In genomic region chr20:50929299-50930138, GRCh38 we compare ENCODE assay signal across 1 cellular context.
TF ChIP-seq lines count a peak whose summit lies in the region.

No MANE protein-coding gene starts in this region.

TF ChIP-seq in K562, 482 proteins besides CTCF, POLR2A, EP300 and RAD21 (continued from another document and continues in another):
- TF ChIP-seq GTF2E2 (tag; IDR thresholded peaks at IDR 0.05) = peak; percentile 59; the same call in 1 of the 2 replicates
- TF ChIP-seq ZNF592 (IDR thresholded peaks at IDR 0.05) = peak; percentile 93
- no peak for TF ChIP-seq ATF2 (CRISPR knock-in tag; IDR thresholded peaks at IDR 0.05)
- peak; percentile 18; the same call in 1 of the 2 replicates for TF ChIP-seq C11orf30 (IDR thresholded peaks at IDR 0.05; ENCODE audit: low read depth)
- no peak for TF ChIP-seq HDAC8 (tag; IDR thresholded peaks at IDR 0.05)
- TF ChIP-seq TCF7L2 (IDR thresholded peaks at IDR 0.05; ENCODE audit: low read depth, low read length) = no peak
- no peak for TF ChIP-seq BRCA1 (IDR thresholded peaks at IDR 0.05)
- TF ChIP-seq BRCA1 (CRISPR knock-in tag; IDR thresholded peaks at IDR 0.05) = no peak
- TF ChIP-seq ZNF830 (CRISPR knock-in tag; IDR thresholded peaks at IDR 0.05) = no peak
- no peak for TF ChIP-seq ZC3H8 (IDR thresholded peaks at IDR 0.05)
- no peak for TF ChIP-seq ZNF431 (CRISPR knock-in tag; IDR thresholded peaks at IDR 0.05)
- peak in 1 of 2 experiments; percentile 67; a peak in 1 of 4 replicates for TF ChIP-seq ZMIZ1 (IDR thresholded peaks at IDR 0.05; ENCODE audit: low read depth in 2 of 2, low read length in 2 of 2)
- no peak for TF ChIP-seq ZNF785 (CRISPR knock-in tag; IDR thresholded peaks at IDR 0.05)
- TF ChIP-seq XRCC4 (IDR thresholded peaks at IDR 0.05; ENCODE audit: extremely low read depth, insufficient read depth, insufficient read length) = no peak
- TF ChIP-seq SUPT5H (IDR thresholded peaks at IDR 0.05) = peak; percentile 39; the same call in 1 of the 2 replicates
- TF ChIP-seq ELF4 (CRISPR knock-in tag; IDR thresholded peaks at IDR 0.05) = no peak
- TF ChIP-seq TCF3 (CRISPR knock-in tag; IDR thresholded peaks at IDR 0.05) = peak; percentile 13
- TF ChIP-seq POU5F1 (IDR thresholded peaks at IDR 0.05; ENCODE audit: borderline replicate concordance, low read depth, low read length, partially characterized antibody) = no peak
- TF ChIP-seq MGA (IDR thresholded peaks at IDR 0.05) = peak; percentile 31; the same call in 1 of the 2 replicates
- peak; percentile 60; the same call in 1 of the 2 replicates for TF ChIP-seq MEF2A (IDR thresholded peaks at IDR 0.05; ENCODE audit: control insufficient read depth, low read depth, low read length)
- no peak for TF ChIP-seq ZNF77 (CRISPR knock-in tag; IDR thresholded peaks at IDR 0.05)
- TF ChIP-seq ZBTB34 (CRISPR knock-in tag; IDR thresholded peaks at IDR 0.05) = no peak
- TF ChIP-seq POLR2H (tag; IDR thresholded peaks at IDR 0.05; ENCODE audit: low read depth) = peak; percentile 68; the same call in 1 of the 2 replicates
- TF ChIP-seq HOMEZ (CRISPR knock-in tag; IDR thresholded peaks at IDR 0.05) = no peak
- no peak for TF ChIP-seq GMEB1 (CRISPR knock-in tag; IDR thresholded peaks at IDR 0.05)
- no peak for TF ChIP-seq ZNF780A (CRISPR knock-in tag; IDR thresholded peaks at IDR 0.05)
- TF ChIP-seq KDM2B (CRISPR knock-in tag; IDR thresholded peaks at IDR 0.05) = no peak
- no peak for TF ChIP-seq CEBPB (tag; IDR thresholded peaks at IDR 0.05)
- TF ChIP-seq FOXK2 (conservative IDR thresholded peaks at IDR 0.05 in 1 of 2, IDR thresholded peaks at IDR 0.05 in 1 of 2; ENCODE audit: low read depth in 2 of 2) = peak; percentile 63 to 69
- peak; percentile 56; the same call in 1 of the 2 replicates for TF ChIP-seq STAT5A (IDR thresholded peaks at IDR 0.05; ENCODE audit: borderline replicate concordance, low read length)
- peak; percentile 52 for TF ChIP-seq ELF1 (tag; IDR thresholded peaks at IDR 0.05)
